Comparison of ENCODE assay signal across 9 cellular contexts in the genomic region with DNA sequence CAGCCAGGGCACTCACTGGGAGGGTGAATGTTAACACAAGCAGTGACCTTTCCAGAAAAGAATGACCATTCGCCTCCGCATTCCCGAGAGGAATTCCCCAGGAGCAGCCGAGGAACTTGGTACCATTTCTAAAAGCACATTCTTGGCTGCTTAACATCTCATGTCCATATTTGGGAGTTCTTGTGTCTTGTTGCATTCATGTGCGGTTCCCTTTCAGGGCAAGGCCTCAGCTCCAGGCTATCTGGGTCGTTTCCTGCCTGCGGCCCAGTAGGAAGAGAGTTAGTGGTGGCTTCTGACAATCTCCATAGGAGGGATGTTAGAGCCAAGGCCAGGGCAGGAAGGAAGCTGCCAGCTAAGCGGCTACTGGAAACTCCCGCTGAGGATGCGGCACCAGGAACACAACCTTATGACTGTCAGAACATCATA. TPM values are rescaled to one million over a fixed set of nuclear protein-coding genes. Genes with fewer than 3 reads are reported as not detected.
DNase-seq lines count a peak whose midpoint lies in the region; ATAC-seq and TF ChIP-seq lines count a peak whose summit lies in the region.
"Had no signal": no experiment of that assay in that cellular context is flagged by ENCODE, and none has a peak within 500 bp of the region (broad histone marks: within the 10 kb centered on the region; RNA-seq: fewer than 3 reads in every experiment).

No MANE protein-coding gene starts in this region.

- no peak for TF ChIP-seq POLR2A in HCT116 (IDR thresholded peaks at IDR 0.05; ENCODE audit: borderline replicate concordance, extremely low read depth, insufficient read depth, insufficient read length)

- 0 out of 2 replicates have a peak, but pooled peaks cover 4% of the 10 kb centered on the region for H3K27me3 ChIP-seq in HCT116 (ENCODE audit: insufficient read depth, low read length)
- no peaks in the 10 kb centered on the region for H3K27me3 ChIP-seq in smooth muscle cell (ENCODE audit: low read depth)

- BruUV-seq in HCT116 (replicated peaks; lab: Mats Ljungman, UMichigan), result no TSS peak

- POLR2A ChIA-PET in HCT116 (lab: Charles Lee), result no interaction called here

- TF ChIP-seq RAD21 in HCT116 (IDR thresholded peaks at IDR 0.05; ENCODE audit: low read depth), result no peak

- H3K9me2 ChIP-seq in HCT116 (ENCODE audit: insufficient read depth), result no peaks in the 10 kb centered on the region

- RAD21 ChIA-PET in HCT116 (lab: Charles Lee; ENCODE audit: low non-redundant PET in 1 of 2, low total read pairs in 2 of 2, uncharacterized antibody in 2 of 2, unreplicated experiment in 2 of 2), result no interaction called here

- no peak overlapping the region for H2AFZ ChIP-seq in HCT116 (ENCODE audit: low read depth, low read length, poor library complexity, severe bottlenecking)
- no peak overlapping the region for H2AFZ ChIP-seq in smooth muscle cell (ENCODE audit: low read depth)

- H3K9ac ChIP-seq in HCT116 (ENCODE audit: low read length) (no peak overlapping the region), smooth muscle cell (ENCODE audit: low read depth) (no peak overlapping the region)
- H3K9ac ChIP-seq: KMS-11 had no signal

- H4K20me1 ChIP-seq in HCT116 (ENCODE audit: insufficient read depth) (no peaks in the 10 kb centered on the region), smooth muscle cell (ENCODE audit: low read depth) (no peaks in the 10 kb centered on the region)

- H3K9me3 ChIP-seq in HCT116 (ENCODE audit: control insufficient read depth in 1 of 2, insufficient read depth in 1 of 2, low read depth in 1 of 2, low read length in 2 of 2), result peaks cover 0 to 6% of the 10 kb centered on the region in 2 experiments; a peak in 1 of 4 replicates
- H3K9me3 ChIP-seq in smooth muscle cell (replicated peaks; ENCODE audit: low read depth), result no peaks in the 10 kb centered on the region

- CTCF ChIA-PET in HCT116 (lab: Charles Lee), result interaction anchor here (0.9 to 1.2 kb wide), 2 partner anchors 26 to 579 kb away, joined by 3 to 4 read pairs; partner anchors contain the start of gene OSGIN1

- in situ Hi-C loops in astrocyte of the spinal cord (cut with HindIII; ENCODE audit: low sequenced_read_pairs), result no loop called here

- TF ChIP-seq CTCF in HCT116 (IDR thresholded peaks at IDR 0.05 in 2 of 3, conservative IDR thresholded peaks at IDR 0.05 in 1 of 3; ENCODE audit: borderline replicate concordance in 1 of 3, insufficient read depth in 1 of 3, low read depth in 2 of 3, low read length in 2 of 3) (no peak), astrocyte of the spinal cord (IDR thresholded peaks at IDR 0.05; ENCODE audit: low read depth, low read length) (no peak), smooth muscle cell (IDR thresholded peaks at IDR 0.05; ENCODE audit: borderline replicate concordance, insufficient read depth, poor library complexity, severe bottlenecking) (no peak)

- intact Hi-C loops in HCT116 (cut with micrococcal nuclease), result no loop called here

- H3K27ac ChIP-seq in HCT116 (ENCODE audit: low read depth, low read length) (no peak overlapping the region), smooth muscle cell (ENCODE audit: low read depth) (peak overlapping the region; percentile 84)
- H3K27ac ChIP-seq: KMS-11 had no signal

- H3K79me2 ChIP-seq in HCT116 (ENCODE audit: insufficient read depth, low read length) (no peaks in the 10 kb centered on the region), smooth muscle cell (ENCODE audit: low read depth) (no peaks in the 10 kb centered on the region)

- H3F3A ChIP-seq in smooth muscle cell (ENCODE audit: low read depth), result peaks cover 23% of the 10 kb centered on the region

- H3K36me3 ChIP-seq in HCT116 (ENCODE audit: control insufficient read depth in 1 of 2, insufficient read depth in 2 of 2, low read length in 2 of 2) (no peaks in the 10 kb centered on the region), smooth muscle cell (ENCODE audit: low read depth) (no peaks in the 10 kb centered on the region)

- H3K4me3 ChIP-seq in HCT116 (replicated peaks in 1 of 2; ENCODE audit: low read depth in 1 of 2, low read length in 2 of 2) (no peak overlapping the region), astrocyte of the spinal cord (ENCODE audit: low read depth, low read length) (no peak overlapping the region), smooth muscle cell (no peak overlapping the region)

- DNase-seq in HCT116 (ENCODE audit: low read depth, low spot score) (no peak), astrocyte of the spinal cord (ENCODE audit: low read depth, low spot score) (peak; percentile 87), iPS DF 19.7 (ENCODE audit: low read depth, low spot score) (peak; percentile 81), smooth muscle cell (lab: John Stamatoyannopoulos, UW; ENCODE audit: unreplicated experiment) (peak; percentile 12), NCI-H1092 treated with DMSO at 0.1 percent for 48 hours (lab: John Stamatoyannopoulos, UW) (no peak), NCI-H748 (lab: John Stamatoyannopoulos, UW; ENCODE audit: unreplicated experiment) (no peak), occipital lobe (lab: John Stamatoyannopoulos, UW) (no peak)

- peak overlapping the region; percentile 15 for H3K4me2 ChIP-seq in HCT116 (ENCODE audit: low read length)
- H3K4me2 ChIP-seq in smooth muscle cell, result peak overlapping the region; percentile 60
- H3K4me2 ChIP-seq: KMS-11 had no signal

- WGBS in smooth muscle cell (ENCODE audit: low lambda C conversion rate), result 1% methylated on average over 10 of the region's 10 CpGs

- H3K4me1 ChIP-seq in HCT116 (ENCODE audit: control insufficient read depth in 1 of 2, insufficient read depth in 2 of 2, low read length in 2 of 2) (peaks cover 3 to 20% of the 10 kb centered on the region in 2 experiments; a peak in 1 of 4 replicates), smooth muscle cell (ENCODE audit: low read depth) (peaks cover 39% of the 10 kb centered on the region)

- 0 out of 2 replicates have a peak, but pooled peaks have one; percentile 18 for ATAC-seq in HCT116
- no peak for ATAC-seq in HG03097 (IDR thresholded peaks at IDR 0.05; ENCODE audit: low FRiP score, unreplicated experiment)

TF ChIP-seq in HCT116, 20 proteins besides CTCF, POLR2A, EP300 and RAD21:
- no peak for TF ChIP-seq CBX3 (IDR thresholded peaks at IDR 0.05; ENCODE audit: low read depth)
- TF ChIP-seq SRF (IDR thresholded peaks at IDR 0.05; ENCODE audit: low read depth), result peak; percentile 70

RNA-seq across cellular contexts. Expression of gene MEAK7, which starts 27.9 kb away (rescaled TPM):
- 32.2 TPM for total RNA-seq in HCT116 (2021; ENCODE audit: unreplicated experiment)
- polyA plus RNA-seq in HCT116 (2012), result 21.3 and 23.4 TPM in 2 replicates
- total RNA-seq in smooth muscle cell, result 26.4 and 28.2 TPM in 2 replicates
- 32.1 and 44.8 TPM in 2 replicates for polyA plus RNA-seq in smooth muscle cell
- total RNA-seq in occipital lobe, result 12.8 TPM

Comparison
In these comparisons a context has a peak if more than half of its experiments do, and no peak if none do; other contexts are left out.
1. DNase-seq: peak in astrocyte of the spinal cord (single experiment), iPS DF 19.7 (single experiment) and smooth muscle cell (single experiment); none in HCT116 (single experiment), NCI-H1092 treated with DMSO at 0.1 percent for 48 hours (single experiment), NCI-H748 (single experiment) and occipital lobe (single experiment).